Comparison of ENCODE assay signal across 19 cellular contexts in genomic region chr4:151745727-151746231, GRCh38. TPM values are rescaled to one million over a fixed set of nuclear protein-coding genes. Genes with fewer than 3 reads are reported as not detected.
DNase-seq lines count a peak whose midpoint lies in the region; ATAC-seq, FAIRE-seq and TF ChIP-seq lines count a peak whose summit lies in the region.
"Had no signal": no experiment of that assay in that cellular context is flagged by ENCODE, and none has a peak within 500 bp of the region (broad histone marks: within the 10 kb centered on the region; RNA-seq: fewer than 3 reads in every experiment).

No MANE protein-coding gene starts in this region.

- DNase-seq in AG08395 (ENCODE audit: low spot score) (peak; percentile 19), OCI-M1 (lab: John Stamatoyannopoulos, UW) (peak; percentile 90), dermis blood vessel endothelial cell (peak; percentile 12), keratinocyte (ENCODE audit: low read depth, low spot score) (no peak), thyroid gland (no peak)
- DNase-seq: activated CD4-positive, alpha-beta memory T cell treated with anti-CD3 and anti-CD28 coated beads, Interleukin-2, amount 10 ng/mL, durations not matched to agents 7 days and 5 days; activated effector memory CD4-positive, alpha-beta T cell treated with anti-CD3 and anti-CD28 coated beads, Interleukin-2, amount 50 U/mL, for 16 hours; DMS53; KG1; NCI-H1436 treated with DMSO at 0.1 percent for 48 hours; NCI-H510A treated with DMSO at 0.1 percent for 48 hours; RPMI8226 had no signal

- no peak for TF ChIP-seq POLR2A in thyroid gland (IDR thresholded peaks at IDR 0.05)

- H3K4me1 ChIP-seq in keratinocyte (ENCODE audit: control insufficient read depth, extremely low read depth, insufficient read depth, low read length) (peaks cover 35% of the 10 kb centered on the region), thyroid gland (no peaks in the 10 kb centered on the region)
- H3K4me1 ChIP-seq: breast epithelium had no signal

- H3K4me3 ChIP-seq in keratinocyte (ENCODE audit: control insufficient read depth in 2 of 3, extremely low read depth in 1 of 3, insufficient read depth in 2 of 3, low read depth in 1 of 3, low read length in 3 of 3) = no peak overlapping the region
- H3K4me3 ChIP-seq in thyroid gland (replicated peaks in 1 of 3) = no peak overlapping the region
- H3K4me3 ChIP-seq: breast epithelium, lung had no signal

- no peak for FAIRE-seq in keratinocyte (lab: Jason Lieb, UNC)
- FAIRE-seq: endometrium had no signal

- H2AFZ ChIP-seq in keratinocyte (ENCODE audit: control insufficient read depth, low read length) = no peak overlapping the region

- H3K9me1 ChIP-seq in keratinocyte (ENCODE audit: control insufficient read depth, extremely low read depth, insufficient read depth, low read length) = no peaks in the 10 kb centered on the region

- TF ChIP-seq CTCF in keratinocyte (optimal IDR thresholded peaks at IDR 0.05 in 1 of 3, IDR thresholded peaks at IDR 0.05 in 1 of 3, conservative IDR thresholded peaks at IDR 0.05 in 1 of 3; ENCODE audit: extremely low read depth in 1 of 3, insufficient read depth in 2 of 3, low read length in 3 of 3) (no peak), thyroid gland (IDR thresholded peaks at IDR 0.05) (no peak)

- WGBS in thyroid gland, 2 donors = 71 to 74% methylated on average over 4 of the region's 4 CpGs

- H3K9me3 ChIP-seq in keratinocyte (ENCODE audit: control insufficient read depth, low read depth, low read length) = no peaks in the 10 kb centered on the region
- no peaks in the 10 kb centered on the region for H3K9me3 ChIP-seq in thyroid gland
- H3K9me3 ChIP-seq: breast epithelium, neutrophil had no signal

- H3K4me2 ChIP-seq in keratinocyte (ENCODE audit: control insufficient read depth, extremely low read depth, insufficient read depth, low read depth, low read length) = no peak overlapping the region

- H3K9ac ChIP-seq in keratinocyte (ENCODE audit: control insufficient read depth, extremely low read depth, insufficient read depth, low read length) = no peak overlapping the region

- no peaks in the 10 kb centered on the region for H3K27me3 ChIP-seq in keratinocyte (ENCODE audit: control insufficient read depth, extremely low read depth, insufficient read depth, low read length)
- H3K27me3 ChIP-seq in thyroid gland = no peaks in the 10 kb centered on the region
- H3K27me3 ChIP-seq: breast epithelium, neutrophil had no signal

- dilution Hi-C loops in keratinocyte (cut with MboI; ENCODE audit: extremely low pct_ligation_motif_present, low sequenced_read_pairs) = no loop called here

- H3K27ac ChIP-seq in keratinocyte (ENCODE audit: control insufficient read depth, insufficient read depth, low read length) (peak overlapping the region; percentile 87), thyroid gland (no peak overlapping the region)
- H3K27ac ChIP-seq: neutrophil had no signal

- no peaks in the 10 kb centered on the region for H4K20me1 ChIP-seq in keratinocyte (ENCODE audit: control insufficient read depth, extremely low read depth, insufficient read depth, low read length)

- ATAC-seq in HG03108 (IDR thresholded peaks at IDR 0.05; ENCODE audit: unreplicated experiment) (no peak), HG02678 (IDR thresholded peaks at IDR 0.05; ENCODE audit: unreplicated experiment) (no peak), HG03095 (IDR thresholded peaks at IDR 0.05; ENCODE audit: unreplicated experiment) (no peak)

- intact Hi-C loops in thyroid gland (cut with DNase I) = no loop called here

- H3K79me2 ChIP-seq in keratinocyte (ENCODE audit: control insufficient read depth, insufficient read depth, low read length) = peaks cover 4% of the 10 kb centered on the region

- H3K36me3 ChIP-seq in keratinocyte (ENCODE audit: control insufficient read depth in 2 of 2, extremely low read depth in 1 of 2, insufficient read depth in 2 of 2, low read length in 2 of 2) (peaks cover 0 to 2% of the 10 kb centered on the region in 2 experiments), thyroid gland (no peaks in the 10 kb centered on the region)
- H3K36me3 ChIP-seq: breast epithelium, neutrophil had no signal

RNA-seq across cellular contexts. Expression of gene GATB, which starts 15.0 kb away (rescaled TPM):
- total RNA-seq in dermis blood vessel endothelial cell (13.4 and 18.7 TPM in 2 replicates), thyroid gland (10 to 100 TPM; 10.9 to 32.5 (median 22.9) TPM)
- polyA plus RNA-seq in keratinocyte = 25.5 to 32.3 TPM (median 31.0 TPM) in 3 replicates
- polyA plus RNA-seq in keratinocyte (2011; ENCODE audit: low read depth) = 12.4 TPM
- 23.0 and 27.4 TPM in 2 replicates for polyA plus RNA-seq in keratinocyte (2011; cell fraction: cytosol; rRNA removed)
- polyA plus RNA-seq in keratinocyte (2011; cell fraction: nucleus; rRNA removed) = 33.4 and 37.7 TPM in 2 replicates
- 11.0 and 18.9 TPM in 2 replicates for polyA plus RNA-seq in keratinocyte (2012; ENCODE audit: low replicate concordance)
- 9.0 to 25.7 TPM (median 23.7 TPM) in 3 replicates for polyA minus RNA-seq in keratinocyte
- 13.6 TPM for polyA minus RNA-seq in keratinocyte (2011; cell fraction: cytosol; rRNA and poly(A)+ RNA removed)
- polyA minus RNA-seq in keratinocyte (2011; cell fraction: nucleus; rRNA and poly(A)+ RNA removed) = 16.5 and 23.9 TPM in 2 replicates

Comparison
In these comparisons a context has a peak if more than half of its experiments do, and no peak if none do; other contexts are left out.
1. DNase-seq: peak in AG08395 (single experiment), OCI-M1 (single experiment) and dermis blood vessel endothelial cell (single experiment); none in keratinocyte (single experiment) and thyroid gland (0 of 2).